Comparison of ENCODE assay signal across 2 cellular contexts in genomic region chr16:79597775-79598174, GRCh38.
TF ChIP-seq lines count a peak whose summit lies in the region.

No MANE protein-coding gene starts in this region.

TF ChIP-seq in liver, 16 proteins besides CTCF, POLR2A, EP300 and RAD21 (continued from another document):
- no peak for TF ChIP-seq ATF3 (IDR thresholded peaks at IDR 0.05)
- TF ChIP-seq ZBTB33 (IDR thresholded peaks at IDR 0.05): no peak
- no peak for TF ChIP-seq EGR1 (IDR thresholded peaks at IDR 0.05; ENCODE audit: low read depth in 2 of 2)
- TF ChIP-seq JUND (IDR thresholded peaks at IDR 0.05): no peak
- no peak for TF ChIP-seq MAX (IDR thresholded peaks at IDR 0.05)
- TF ChIP-seq TAF1 (conservative IDR thresholded peaks at IDR 0.05): no peak
- no peak for TF ChIP-seq GABPA (IDR thresholded peaks at IDR 0.05 in 1 of 2, conservative IDR thresholded peaks at IDR 0.05 in 1 of 2)
- TF ChIP-seq SP1 (IDR thresholded peaks at IDR 0.05): no peak
- no peak for TF ChIP-seq NR2F2 (IDR thresholded peaks at IDR 0.05)
- no peak for TF ChIP-seq HNF4G (IDR thresholded peaks at IDR 0.05)
- no peak for TF ChIP-seq FOXA2 (IDR thresholded peaks at IDR 0.05)
- no peak for TF ChIP-seq YY1 (IDR thresholded peaks at IDR 0.05)
- no peak for TF ChIP-seq REST (IDR thresholded peaks at IDR 0.05)
- no peak for TF ChIP-seq FOXA1 (IDR thresholded peaks at IDR 0.05)

TF ChIP-seq in HepG2, 621 proteins besides CTCF, POLR2A, EP300 and RAD21 (continued from another document):
- TF ChIP-seq JUND (CRISPR knock-in tag; IDR thresholded peaks at IDR 0.05) (no peak), TOE1 (CRISPR knock-in tag; IDR thresholded peaks at IDR 0.05) (no peak), ZNF850 (CRISPR knock-in tag; conservative IDR thresholded peaks at IDR 0.05) (no peak), CHCHD3 (CRISPR knock-in tag; IDR thresholded peaks at IDR 0.05) (no peak), ZNF318 (CRISPR knock-in tag; IDR thresholded peaks at IDR 0.05) (no peak), ZNF264 (CRISPR knock-in tag; IDR thresholded peaks at IDR 0.05) (no peak), PPARG (CRISPR knock-in tag; conservative IDR thresholded peaks at IDR 0.05) (no peak), GABPA (IDR thresholded peaks at IDR 0.05; ENCODE audit: low read depth, low read length) (no peak), GABPA (CRISPR knock-in tag; IDR thresholded peaks at IDR 0.05; ENCODE audit: low read depth) (no peak), MYNN (CRISPR knock-in tag; IDR thresholded peaks at IDR 0.05; ENCODE audit: low read depth) (no peak), ZSCAN29 (CRISPR knock-in tag; conservative IDR thresholded peaks at IDR 0.05) (no peak), HDAC2 (CRISPR knock-in tag; IDR thresholded peaks at IDR 0.05) (no peak)
TF ChIP-seq in HepG2: peak in this region for 0.
